Comparison of ENCODE assay signal across 17 cellular contexts in the genomic region with DNA sequence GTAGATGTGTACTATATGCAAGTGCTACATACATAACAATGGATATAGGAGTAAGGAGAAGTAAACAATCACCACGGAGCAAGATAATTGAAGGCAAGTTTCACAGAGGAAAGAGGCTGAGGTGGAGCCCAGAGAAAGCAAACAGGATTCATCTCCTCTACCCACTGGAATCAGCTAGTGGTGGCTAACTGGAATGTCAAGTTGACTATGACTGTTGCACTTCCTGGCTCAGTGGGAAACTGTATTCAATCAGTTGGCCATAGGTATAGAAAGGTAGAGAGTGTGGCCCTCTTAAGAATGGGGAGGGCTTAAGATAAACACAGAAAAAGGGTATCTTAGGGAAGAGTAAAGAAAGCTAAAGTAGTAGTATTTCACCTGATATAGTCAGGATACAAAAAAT.
DNase-seq lines count a peak whose midpoint lies in the region; ATAC-seq, FAIRE-seq and TF ChIP-seq lines count a peak whose summit lies in the region.
"Had no signal": no experiment of that assay in that cellular context is flagged by ENCODE, and none has a peak within 500 bp of the region (broad histone marks: within the 10 kb centered on the region; RNA-seq: fewer than 3 reads in every experiment).

No MANE protein-coding gene starts in this region.

- intact Hi-C loops in natural killer cell (cut with micrococcal nuclease), result no loop called here
- intact Hi-C loops in CD8-positive, alpha-beta T cell (cut with DNase I, micrococcal nuclease), result no loop called here

- DNase-seq in natural killer cell, result no peak
- no peak for DNase-seq in natural killer cell treated with Interleukin-12 subunit alpha and Interleukin-12 subunit beta and Interleukin-15 and Interleukin-18, amount 100 ng/mL, for 72 hours (ENCODE audit: low spot score)
- no peak for DNase-seq in adipocyte (ENCODE audit: low read depth)
- DNase-seq in iPS-NIHi11 (ENCODE audit: low spot score), result peak; percentile 15
- no peak for DNase-seq in urothelium cell line (ENCODE audit: low spot score)
- DNase-seq in SJCRH30, result no peak
- no peak for DNase-seq in CD8-positive, alpha-beta T cell
- DNase-seq: DMS 273 treated with DMSO at 0.1 percent for 48 hours, GM23248, HCEC 1CT had no signal

- POLR2A ChIA-PET in CD8-positive, alpha-beta T cell (lab: Charles Lee), result no interaction called here

- H3K27me3 Mint-ChIP-seq in natural killer cell (ENCODE audit: low read depth in 2 of 2), result no peaks in the 10 kb centered on the region
- H3K27me3 Mint-ChIP-seq in natural killer cell treated with Interleukin-12 subunit alpha and Interleukin-12 subunit beta and Interleukin-15 and Interleukin-18, amount 100 ng/mL, for 72 hours, result no peaks in the 10 kb centered on the region
- H3K27me3 Mint-ChIP-seq in CD8-positive, alpha-beta T cell (ENCODE audit: low read depth), result no peaks in the 10 kb centered on the region

- peak; percentile 93 for FAIRE-seq in urothelium cell line (lab: Jason Lieb, UNC)
- FAIRE-seq: G401.6, GM12891, GM19239 had no signal

- H3K9me3 ChIP-seq in adipocyte (ENCODE audit: control insufficient read depth, low read length) (peaks cover 84% of the 10 kb centered on the region), SJCRH30 (replicated peaks) (peaks cover 22% of the 10 kb centered on the region)
- H3K9me3 ChIP-seq in CD8-positive, alpha-beta T cell (ENCODE audit: low read length), result no peaks in the 10 kb centered on the region

- no peak for ATAC-seq in natural killer cell
- no peak for ATAC-seq in natural killer cell treated with Interleukin-12 subunit alpha and Interleukin-12 subunit beta and Interleukin-15 and Interleukin-18, amount 100 ng/mL, for 72 hours
- no peak for ATAC-seq in CD8-positive, alpha-beta T cell
- no peak for ATAC-seq in HG03457 (IDR thresholded peaks at IDR 0.05; ENCODE audit: unreplicated experiment)

- H3K4me1 Mint-ChIP-seq in natural killer cell, result peaks cover 23 to 24% of the 10 kb centered on the region in 2 donors
- H3K4me1 Mint-ChIP-seq in natural killer cell treated with Interleukin-12 subunit alpha and Interleukin-12 subunit beta and Interleukin-15 and Interleukin-18, amount 100 ng/mL, for 72 hours (ENCODE audit: low read depth in 2 of 2), result peaks cover 16 to 20% of the 10 kb centered on the region in 2 donors
- H3K4me1 Mint-ChIP-seq in CD8-positive, alpha-beta T cell (ENCODE audit: low read depth), result peaks cover 6% of the 10 kb centered on the region

- no peaks in the 10 kb centered on the region for H3K27me3 ChIP-seq in adipocyte (replicated peaks; ENCODE audit: control insufficient read depth, insufficient read depth, low read length)
- no peaks in the 10 kb centered on the region for H3K27me3 ChIP-seq in SJCRH30
- H3K27me3 ChIP-seq in CD8-positive, alpha-beta T cell (ENCODE audit: insufficient read depth, low read length), result no peaks in the 10 kb centered on the region
- H3K27me3 ChIP-seq: BLaER1 had no signal

- CTCF ChIA-PET in CD8-positive, alpha-beta T cell (lab: Charles Lee), result no interaction called here

- peaks cover 59% of the 10 kb centered on the region for H3K36me3 Mint-ChIP-seq in natural killer cell
- peaks cover 63% of the 10 kb centered on the region for H3K36me3 Mint-ChIP-seq in natural killer cell treated with Interleukin-12 subunit alpha and Interleukin-12 subunit beta and Interleukin-15 and Interleukin-18, amount 100 ng/mL, for 72 hours
- H3K36me3 Mint-ChIP-seq in CD8-positive, alpha-beta T cell, result peaks cover 82% of the 10 kb centered on the region

- TF ChIP-seq CTCF in natural killer cell (IDR thresholded peaks at IDR 0.05), result no peak
- no peak for TF ChIP-seq CTCF in CD8-positive, alpha-beta T cell (IDR thresholded peaks at IDR 0.05)

- peak overlapping the region; percentile 49 to 74 for H3K27ac Mint-ChIP-seq in natural killer cell
- H3K27ac Mint-ChIP-seq in natural killer cell treated with Interleukin-12 subunit alpha and Interleukin-12 subunit beta and Interleukin-15 and Interleukin-18, amount 100 ng/mL, for 72 hours, result no peak overlapping the region
- no peak overlapping the region for H3K27ac Mint-ChIP-seq in CD8-positive, alpha-beta T cell

- H3K36me3 ChIP-seq in adipocyte (ENCODE audit: control insufficient read depth, insufficient read depth, low read length, severe bottlenecking), result peaks cover 100% of the 10 kb centered on the region
- H3K36me3 ChIP-seq in SJCRH30, result peaks cover 86% of the 10 kb centered on the region
- peaks cover 12% of the 10 kb centered on the region for H3K36me3 ChIP-seq in CD8-positive, alpha-beta T cell (ENCODE audit: insufficient read depth, low read length)

- H3K27ac ChIP-seq in SJCRH30, result no peak overlapping the region
- no peak overlapping the region for H3K27ac ChIP-seq in CD8-positive, alpha-beta T cell (ENCODE audit: low read depth, low read length)
- H3K27ac ChIP-seq: 22Rv1, BLaER1, GM23248, HL-60 had no signal

- peak overlapping the region; percentile 17 for H3K4me3 ChIP-seq in adipocyte (ENCODE audit: low read length)
- no peak overlapping the region for H3K4me3 ChIP-seq in SJCRH30
- H3K4me3 ChIP-seq in CD8-positive, alpha-beta T cell (ENCODE audit: low read depth, low read length), result no peak overlapping the region
- H3K4me3 ChIP-seq: BLaER1, GM23248 had no signal

- peaks cover 7% of the 10 kb centered on the region in 2 donors for H3K9me3 Mint-ChIP-seq in natural killer cell
- H3K9me3 Mint-ChIP-seq in natural killer cell treated with Interleukin-12 subunit alpha and Interleukin-12 subunit beta and Interleukin-15 and Interleukin-18, amount 100 ng/mL, for 72 hours, result peaks cover 6% of the 10 kb centered on the region
- peaks cover 17% of the 10 kb centered on the region for H3K9me3 Mint-ChIP-seq in CD8-positive, alpha-beta T cell

- no peak overlapping the region for H3K4me3 Mint-ChIP-seq in natural killer cell
- no peak overlapping the region for H3K4me3 Mint-ChIP-seq in natural killer cell treated with Interleukin-12 subunit alpha and Interleukin-12 subunit beta and Interleukin-15 and Interleukin-18, amount 100 ng/mL, for 72 hours
- H3K4me3 Mint-ChIP-seq in CD8-positive, alpha-beta T cell, result no peak overlapping the region

- H3K9ac ChIP-seq in adipocyte (ENCODE audit: low read length), result no peak overlapping the region
- H3K9ac ChIP-seq: BLaER1, GM23248 had no signal

- H3K4me1 ChIP-seq in adipocyte (ENCODE audit: control insufficient read depth, insufficient read depth, low read length) (no peaks in the 10 kb centered on the region), SJCRH30 (no peaks in the 10 kb centered on the region)
- H3K4me1 ChIP-seq in CD8-positive, alpha-beta T cell (ENCODE audit: insufficient read depth, low read length), result no peaks in the 10 kb centered on the region
- H3K4me1 ChIP-seq: BLaER1 had no signal

Comparison
In these comparisons a context has a peak if more than half of its experiments do, and no peak if none do; other contexts are left out.
1. H3K27ac Mint-ChIP-seq: peak in natural killer cell (2 of 2); none in natural killer cell treated with Interleukin-12 subunit alpha and Interleukin-12 subunit beta and Interleukin-15 and Interleukin-18, amount 100 ng/mL, for 72 hours (0 of 2) and CD8-positive, alpha-beta T cell (single experiment).